18 cellular contexts compared by ENCODE assay signal in the genomic region with DNA sequence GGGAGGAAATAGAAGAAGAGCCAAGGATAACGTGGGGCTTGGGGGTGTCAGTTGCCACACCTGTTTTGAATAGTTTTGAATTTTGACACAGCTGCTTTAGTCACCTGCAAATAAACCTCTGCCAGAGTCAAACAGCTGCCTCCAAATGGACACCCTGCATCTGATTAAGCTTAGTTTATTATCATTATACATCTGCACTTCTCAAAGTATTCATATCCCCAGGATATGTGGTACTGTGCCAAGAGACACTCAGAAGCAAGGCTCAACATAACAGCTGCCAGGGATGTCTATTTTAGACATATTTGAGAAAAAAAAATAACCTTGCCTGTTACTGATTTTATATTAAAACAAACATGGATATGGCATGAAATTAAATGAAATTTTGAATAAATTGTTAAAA.
"Had no signal": no experiment of that assay in that cellular context is flagged by ENCODE, and none has a peak within 500 bp of the region (broad histone marks: within the 10 kb centered on the region; RNA-seq: fewer than 3 reads in every experiment).

No MANE protein-coding gene starts in this region.

- H3K27ac ChIP-seq: body of pancreas, skin epidermis, suprapubic skin had no signal

- H3K27me3 Mint-ChIP-seq: activated CD4-positive, alpha-beta memory T cell treated with anti-CD3 and anti-CD28 coated beads, Interleukin-2, amount 10 ng/mL, durations not matched to agents 7 days and 5 days; activated CD8-positive, alpha-beta memory T cell treated with anti-CD3 and anti-CD28 coated beads, Interleukin-2, amount 10 ng/mL, durations not matched to agents 7 days and 5 days; activated naive CD8-positive, alpha-beta T cell treated with anti-CD3 and anti-CD28 coated beads for 36 hours; progenitor cell of endocrine pancreas; stimulated activated naive CD8-positive, alpha-beta T cell treated with anti-CD3 and anti-CD28 coated beads, Interleukin-15, amount 100 ng/mL, for 72 hours had no signal

- H3K4me3 Mint-ChIP-seq: activated CD4-positive, alpha-beta memory T cell treated with anti-CD3 and anti-CD28 coated beads, Interleukin-2, amount 10 ng/mL, durations not matched to agents 7 days and 5 days; activated CD8-positive, alpha-beta memory T cell treated with anti-CD3 and anti-CD28 coated beads, Interleukin-2, amount 10 ng/mL, durations not matched to agents 7 days and 5 days; activated naive CD8-positive, alpha-beta T cell treated with anti-CD3 and anti-CD28 coated beads for 36 hours; stimulated activated naive CD8-positive, alpha-beta T cell treated with anti-CD3 and anti-CD28 coated beads, Interleukin-15, amount 100 ng/mL, for 72 hours; T-helper 2 cell treated with Interferon-gamma antibody and Interleukin-4, amounts not matched to agents 5 μg/mL and 100 μg/mL, for 36 hours; WTC11 had no signal

- H3K36me3 ChIP-seq: suprapubic skin had no signal

- H3K4me3 ChIP-seq: body of pancreas, skin epidermis, suprapubic skin had no signal

- H3K9me3 ChIP-seq: body of pancreas, suprapubic skin had no signal

- ATAC-seq: activated CD8-positive, alpha-beta memory T cell treated with anti-CD3 and anti-CD28 coated beads, Interleukin-2, amount 10 ng/mL, durations not matched to agents 7 days and 5 days; body of pancreas; left ventricle myocardium superior; stimulated activated naive CD8-positive, alpha-beta T cell treated with anti-CD3 and anti-CD28 coated beads, Interleukin-15, amount 100 ng/mL, for 72 hours; WTC11 had no signal

- H3K27me3 ChIP-seq: body of pancreas, suprapubic skin had no signal

- H3K4me1 Mint-ChIP-seq: activated CD4-positive, alpha-beta memory T cell treated with anti-CD3 and anti-CD28 coated beads, Interleukin-2, amount 10 ng/mL, durations not matched to agents 7 days and 5 days; activated CD8-positive, alpha-beta memory T cell treated with anti-CD3 and anti-CD28 coated beads, Interleukin-2, amount 10 ng/mL, durations not matched to agents 7 days and 5 days; WTC11 had no signal

- DNase-seq: activated CD4-positive, alpha-beta memory T cell treated with anti-CD3 and anti-CD28 coated beads, Interleukin-2, amount 10 ng/mL, durations not matched to agents 7 days and 5 days; activated CD4-positive, alpha-beta T cell treated with anti-CD3 and anti-CD28 coated beads for 4 hours; activated CD8-positive, alpha-beta memory T cell treated with anti-CD3 and anti-CD28 coated beads, Interleukin-2, amount 10 ng/mL, durations not matched to agents 7 days and 5 days; activated naive CD4-positive, alpha-beta T cell; activated naive CD8-positive, alpha-beta T cell treated with anti-CD3 and anti-CD28 coated beads for 36 hours; amygdala; body of pancreas; caudate nucleus; left ventricle myocardium superior; occipital lobe; stimulated activated CD4-positive, alpha-beta T cell treated with anti-CD3 and anti-CD28 coated beads, Interleukin-2, amount 100 ng/mL, for 48 hours; stimulated activated naive CD8-positive, alpha-beta T cell treated with anti-CD3 and anti-CD28 coated beads, Interleukin-15, amount 100 ng/mL, for 72 hours; trophoblast cell had no signal

- H3K27ac Mint-ChIP-seq: activated CD4-positive, alpha-beta memory T cell treated with anti-CD3 and anti-CD28 coated beads, Interleukin-2, amount 10 ng/mL, durations not matched to agents 7 days and 5 days; activated CD8-positive, alpha-beta memory T cell treated with anti-CD3 and anti-CD28 coated beads, Interleukin-2, amount 10 ng/mL, durations not matched to agents 7 days and 5 days; activated naive CD8-positive, alpha-beta T cell treated with anti-CD3 and anti-CD28 coated beads for 36 hours; progenitor cell of endocrine pancreas; stimulated activated naive CD8-positive, alpha-beta T cell treated with anti-CD3 and anti-CD28 coated beads, Interleukin-15, amount 100 ng/mL, for 72 hours; T-helper 2 cell treated with Interferon-gamma antibody and Interleukin-4, amounts not matched to agents 5 μg/mL and 100 μg/mL, for 36 hours; WTC11 had no signal

- H3K36me3 Mint-ChIP-seq: activated CD8-positive, alpha-beta memory T cell treated with anti-CD3 and anti-CD28 coated beads, Interleukin-2, amount 10 ng/mL, durations not matched to agents 7 days and 5 days had no signal
